ENCODE assay signal across 8 cellular contexts in the genomic region with DNA sequence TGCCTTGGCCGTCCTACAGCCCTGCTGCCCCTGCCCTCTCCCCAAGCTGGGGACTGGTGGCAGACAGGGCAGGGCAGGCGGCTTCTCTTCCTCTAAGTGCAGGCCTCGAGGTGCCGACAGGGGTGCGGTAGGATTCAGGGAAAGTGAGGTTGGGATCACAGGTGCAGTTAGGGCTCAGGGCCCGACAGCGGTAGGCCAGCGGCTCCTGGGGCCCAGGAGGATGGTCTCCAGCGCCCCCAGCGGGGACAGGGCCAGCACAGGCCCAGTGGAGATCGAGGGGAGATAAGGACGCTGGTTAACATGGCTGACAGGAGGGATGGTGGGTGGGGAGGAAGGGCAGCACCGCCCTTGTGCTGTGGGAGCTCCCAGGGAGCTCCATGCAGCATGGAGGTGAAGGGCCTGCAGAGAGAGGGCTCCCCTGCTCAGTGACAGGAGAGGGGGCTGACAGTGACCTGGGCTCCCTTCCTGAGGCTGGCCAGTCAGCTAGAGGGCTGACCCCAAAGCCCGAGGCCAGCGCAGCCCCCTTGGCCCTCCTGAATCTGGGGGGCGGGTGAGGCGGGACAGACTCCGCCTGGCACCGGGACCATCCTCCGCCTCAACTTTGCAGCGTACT. TPM values are rescaled to one million over a fixed set of nuclear protein-coding genes. Genes with fewer than 3 reads are reported as not detected.
DNase-seq lines count a peak whose midpoint lies in the region; ATAC-seq and TF ChIP-seq lines count a peak whose summit lies in the region.

No MANE protein-coding gene starts in this region.

- H3K9ac ChIP-seq in SK-N-MC (ENCODE audit: insufficient read length) (no peak overlapping the region), neural cell (ENCODE audit: low read length) (no peak overlapping the region)

- H3K9me3 ChIP-seq in SK-N-MC (ENCODE audit: low read depth, low read length) (no peaks in the 10 kb centered on the region), neural cell (ENCODE audit: low read length) (no peaks in the 10 kb centered on the region)

- no peak overlapping the region for H2AFZ ChIP-seq in neural cell (ENCODE audit: low read depth, low read length)

- H3K36me3 ChIP-seq in SK-N-MC (ENCODE audit: insufficient read depth, low read length) (no peaks in the 10 kb centered on the region), neural cell (ENCODE audit: insufficient read depth, low read length) (no peaks in the 10 kb centered on the region)

- no peak for TF ChIP-seq RAD21 in neural cell (conservative IDR thresholded peaks at IDR 0.05)

- H3K79me2 ChIP-seq in neural cell (replicated peaks; ENCODE audit: insufficient read depth, low read length) = no peaks in the 10 kb centered on the region

- H3F3A ChIP-seq in neural cell (ENCODE audit: insufficient read depth, low read length, poor library complexity, severe bottlenecking) = no peaks in the 10 kb centered on the region

- ATAC-seq in GM18909 (IDR thresholded peaks at IDR 0.05; ENCODE audit: poor library complexity, unreplicated experiment) = no peak

- H4K20me1 ChIP-seq in neural cell (ENCODE audit: insufficient read depth) = no peaks in the 10 kb centered on the region

- peaks cover 29% of the 10 kb centered on the region for H3K27me3 ChIP-seq in neural cell (ENCODE audit: insufficient read depth, low read depth, low read length)

- TF ChIP-seq CTCF in neural cell (IDR thresholded peaks at IDR 0.05; ENCODE audit: poor library complexity, severe bottlenecking) = peak; percentile 54

- peak; percentile 58 for DNase-seq in stimulated activated CD4-positive, alpha-beta T cell treated with anti-CD3 and anti-CD28 coated beads, Interleukin-15, amount 100 ng/mL, for 24 hours
- no peak for DNase-seq in stimulated activated CD4-positive, alpha-beta T cell treated with anti-CD3 and anti-CD28 coated beads, Interleukin-12 subunit alpha, Interleukin-12 subunit beta, amount 100 ng/mL, for 4 hours
- DNase-seq in SK-N-MC (ENCODE audit: low read depth, low spot score) (no peak), ecto neural progenitor cell (ENCODE audit: low spot score) (peak; percentile 78), SKM-1 treated with dmso at 0.1 percent for 144 hours (lab: John Stamatoyannopoulos, UW; ENCODE audit: unreplicated experiment) (no peak)
- no peak for DNase-seq in activated CD8-positive, alpha-beta memory T cell treated with anti-CD3 and anti-CD28 coated beads for 24 hours

- H3K4me2 ChIP-seq in neural cell (ENCODE audit: low read length) = no peak overlapping the region

- TF ChIP-seq EP300 in neural cell (conservative IDR thresholded peaks at IDR 0.05; ENCODE audit: poor library complexity, severe bottlenecking) = no peak

- H3K4me3 ChIP-seq in SK-N-MC (no peak overlapping the region), neural cell (ENCODE audit: low read length) (no peak overlapping the region)

- no peaks in the 10 kb centered on the region for H3K9me2 ChIP-seq in neural cell (ENCODE audit: insufficient read depth, low read length)

- H3K27ac ChIP-seq in SK-N-MC (0 out of 2 replicates have a peak overlapping the region, but pooled peaks have one; percentile 26), neural cell (ENCODE audit: low read length) (no peak overlapping the region)

TF ChIP-seq in neural cell, 6 proteins besides CTCF, POLR2A, EP300 and RAD21:
- TF ChIP-seq TAF1 (IDR thresholded peaks at IDR 0.05; ENCODE audit: low read depth) = no peak
- TF ChIP-seq EZH2 (IDR thresholded peaks at IDR 0.05; ENCODE audit: borderline replicate concordance, insufficient read depth, low read length, poor library complexity, severe bottlenecking) = no peak

RNA-seq across cellular contexts. Expression of a gene that starts 0.9 kb away (rescaled TPM):
- polyA plus RNA-seq in neural cell = 0.58 and 0.82 TPM in 2 replicates
- 1.2 TPM in 1 of 2 replicates, not detected in the other for polyA minus RNA-seq in neural cell

RNA-seq across cellular contexts. Expression of a gene that starts 5.2 kb away (rescaled TPM):
- 18.9 and 28.1 TPM in 2 replicates for polyA plus RNA-seq in neural cell
- polyA minus RNA-seq in neural cell = 9.3 and 12.7 TPM in 2 replicates

RNA-seq across cellular contexts. Expression of a gene that starts 11.2 kb away (rescaled TPM):
- 214 and 258 TPM in 2 replicates for polyA plus RNA-seq in neural cell
- polyA minus RNA-seq in neural cell = 85.4 and 87.6 TPM in 2 replicates

RNA-seq across cellular contexts. Expression of a gene that starts 40.6 kb away (rescaled TPM):
- 19.5 and 26.6 TPM in 2 replicates for polyA plus RNA-seq in neural cell
- polyA minus RNA-seq in neural cell = 21.2 and 26.3 TPM in 2 replicates

Comparison
In these comparisons a context has a peak if more than half of its experiments do, and no peak if none do; other contexts are left out.
1. DNase-seq: peak in stimulated activated CD4-positive, alpha-beta T cell treated with anti-CD3 and anti-CD28 coated beads, Interleukin-15, amount 100 ng/mL, for 24 hours (single experiment) and ecto neural progenitor cell (single experiment); none in stimulated activated CD4-positive, alpha-beta T cell treated with anti-CD3 and anti-CD28 coated beads, Interleukin-12 subunit alpha, Interleukin-12 subunit beta, amount 100 ng/mL, for 4 hours (single experiment), SK-N-MC (single experiment), SKM-1 treated with dmso at 0.1 percent for 144 hours (single experiment) and activated CD8-positive, alpha-beta memory T cell treated with anti-CD3 and anti-CD28 coated beads for 24 hours (single experiment).